Comparison of ENCODE assay signal across 8 cellular contexts in the genomic region with DNA sequence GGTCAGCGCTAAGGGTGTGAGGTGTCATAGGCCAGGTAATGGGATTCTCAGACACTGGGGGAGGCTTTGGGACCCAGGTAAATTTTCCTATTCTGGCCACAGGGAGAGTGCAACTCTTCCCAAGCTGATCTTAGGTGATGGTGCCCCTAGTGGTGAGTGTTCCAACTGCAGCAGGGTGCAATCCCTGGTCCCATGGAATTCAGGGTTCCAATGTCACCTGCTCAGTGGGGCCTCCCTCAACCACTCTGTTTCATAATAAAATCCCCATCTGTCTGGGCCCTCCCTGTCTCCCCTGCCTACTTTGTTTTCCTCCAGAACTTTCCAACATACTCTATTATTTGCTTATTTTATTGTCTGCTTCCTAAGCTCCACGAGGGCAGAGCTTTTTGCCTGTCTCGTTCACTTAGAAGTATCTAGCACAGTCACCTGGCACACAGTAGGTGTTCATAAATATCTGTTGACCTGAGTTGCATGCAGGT. TPM values are rescaled to one million over a fixed set of nuclear protein-coding genes. Genes with fewer than 3 reads are reported as not detected.
DNase-seq lines count a peak whose midpoint lies in the region; ATAC-seq, FAIRE-seq and TF ChIP-seq lines count a peak whose summit lies in the region.

No MANE protein-coding gene starts in this region.

- no TSS peak for BruUV-seq in GM12878 (replicated peaks; lab: Mats Ljungman, UMichigan)

- intact Hi-C loops in GM12878 (cut with micrococcal nuclease; ENCODE audit: unreplicated experiment), result no loop called here
- intact Hi-C loops in kidney (cut with DNase I), result no loop called here

- peak; percentile 68 for ATAC-seq in GM12878
- ATAC-seq in GM18867 (IDR thresholded peaks at IDR 0.05; ENCODE audit: unreplicated experiment), result no peak

- H3K9ac ChIP-seq in GM12878 (ENCODE audit: control insufficient read depth, insufficient read depth, low read length) (no peak overlapping the region), kidney (ENCODE audit: low read length in 2 of 2) (no peak overlapping the region)

- no peak for TF ChIP-seq EP300 in GM12878 (IDR thresholded peaks at IDR 0.05; ENCODE audit: borderline replicate concordance in 1 of 2, control insufficient read depth in 1 of 2, low read depth in 2 of 2, low read length in 2 of 2)

- H3K36me3 ChIP-seq in BJ (ENCODE audit: control insufficient read depth, insufficient read depth, low read length) (no peaks in the 10 kb centered on the region), GM12878 (ENCODE audit: control insufficient read depth in 2 of 2, insufficient read depth in 2 of 2, low read length in 1 of 2) (no peaks in the 10 kb centered on the region), kidney (ENCODE audit: control insufficient read depth in 1 of 2, insufficient read depth in 2 of 2, low read length in 2 of 2) (no peaks in the 10 kb centered on the region)

- H3K9me3 ChIP-seq in GM12878 (replicated peaks; ENCODE audit: control insufficient read depth, insufficient read depth, low read length), result no peaks in the 10 kb centered on the region; the same call in 2 of the 3 replicates
- no peaks in the 10 kb centered on the region for H3K9me3 ChIP-seq in kidney (ENCODE audit: control insufficient read depth in 1 of 2, low read length in 2 of 2)

- POLR2A ChIA-PET in BJ (lab: Charles Lee), result no interaction called here
- POLR2A ChIA-PET in GM12878 (lab: Charles Lee), result no interaction called here

- H3K79me2 ChIP-seq in GM12878 (ENCODE audit: control insufficient read depth, insufficient read depth, low read length), result no peaks in the 10 kb centered on the region

- H3K4me3 ChIP-seq in BJ (ENCODE audit: low read depth, low read length), result no peak overlapping the region
- H3K4me3 ChIP-seq in GM12878, result no peak overlapping the region
- no peak overlapping the region for H3K4me3 ChIP-seq in kidney (ENCODE audit: low read length in 2 of 2)

- peak; percentile 94 for TF ChIP-seq CTCF in BJ (IDR thresholded peaks at IDR 0.05; ENCODE audit: insufficient read depth, low read depth, low read length)
- peak; percentile 70 to 87 (median 85) for TF ChIP-seq CTCF in GM12878 (IDR thresholded peaks at IDR 0.05 in 2 of 3, conservative IDR thresholded peaks at IDR 0.05 in 1 of 3; ENCODE audit: control insufficient read depth in 2 of 3, extremely low read depth in 1 of 3, insufficient read depth in 1 of 3, low read depth in 3 of 3, low read length in 3 of 3)
- peak; percentile 84 for TF ChIP-seq CTCF in kidney (IDR thresholded peaks at IDR 0.05; ENCODE audit: borderline replicate concordance, extremely low read depth, insufficient read depth)

- peak; percentile 78 for FAIRE-seq in GM12878 (lab: Jason Lieb, UNC)
- no peak for FAIRE-seq in kidney (lab: Jason Lieb, UNC)

- no peak overlapping the region for H3K4me2 ChIP-seq in GM12878 (ENCODE audit: control insufficient read depth, insufficient read depth)

- WGBS in GM12878 (ENCODE audit: insufficient coverage, insufficient replicate concordance, low lambda C conversion rate, missing lambda C conversion rate), result 69% methylated on average over 3 of the region's 3 CpGs

- peaks cover 3% of the 10 kb centered on the region for H3K27me3 ChIP-seq in BJ (ENCODE audit: control insufficient read depth, insufficient read depth, low read length)
- peaks cover 0 to 7% of the 10 kb centered on the region in 2 experiments; a peak in 2 of 4 replicates for H3K27me3 ChIP-seq in GM12878 (replicated peaks in 1 of 2; ENCODE audit: control insufficient read depth in 2 of 2, insufficient read depth in 2 of 2, low read length in 1 of 2)

- no peak for TF ChIP-seq RAD21 in GM12878 (IDR thresholded peaks at IDR 0.05; ENCODE audit: insufficient read depth, low read depth, low read length)

- RAD21 ChIA-PET in GM12878 (lab: Charles Lee; ENCODE audit: unreplicated experiment), result no interaction called here

- no peaks in the 10 kb centered on the region for H4K20me1 ChIP-seq in GM12878 (ENCODE audit: control insufficient read depth, insufficient read depth)

- no peak for TF ChIP-seq POLR2A in GM12878 (IDR thresholded peaks at IDR 0.05; ENCODE audit: low read depth, low read length)

- in situ Hi-C loops in GM12878 (cut with MboI), result no loop called here

- H3K4me1 ChIP-seq in GM12878 (ENCODE audit: control insufficient read depth, insufficient read depth, low read length), result no peaks in the 10 kb centered on the region
- peaks cover 0 to 8% of the 10 kb centered on the region in 2 donors for H3K4me1 ChIP-seq in kidney (ENCODE audit: control insufficient read depth in 1 of 2, insufficient read depth in 1 of 2, low read depth in 1 of 2, low read length in 2 of 2)

- no peak for DNase-seq in BJ (ENCODE audit: low read depth)
- DNase-seq in GM19240 (ENCODE audit: insufficient read length, low spot score), result peak; percentile 39
- peak; percentile 50 for DNase-seq in T follicular helper cell (ENCODE audit: low read depth)
- no peak for DNase-seq in GM12878 (ENCODE audit: low read depth, low spot score)
- DNase-seq in kidney, result no peak
- peak; percentile 64 for DNase-seq in stimulated activated CD4-positive, alpha-beta T cell treated with anti-CD3 and anti-CD28 coated beads, Interleukin-4, amount 100 ng/mL, for 24 hours
- DNase-seq in NOMO-1 treated with dmso at 0.1 percent for 144 hours (lab: John Stamatoyannopoulos, UW; ENCODE audit: unreplicated experiment), result no peak

- CTCF ChIA-PET in BJ (lab: Yijun Ruan, JAX), result interaction anchor here (0.6 to 2.3 kb wide), 25 partner anchors 9 to 499 kb away, joined by 3 to 17 read pairs (median 4); no protein-coding TSS in a partner anchor
- CTCF ChIA-PET in GM12878 (lab: Yijun Ruan, JAX), result interaction anchor here (0.6 to 2.8 kb wide), 17 partner anchors 9 to 229 kb away, joined by 3 to 18 read pairs (median 3); no protein-coding TSS in a partner anchor

- SMC1A ChIA-PET in GM12878 (lab: Charles Lee; ENCODE audit: uncharacterized antibody, unreplicated experiment), result no interaction called here

- H3K27ac ChIP-seq in GM12878 (ENCODE audit: control insufficient read depth, insufficient read depth) (no peak overlapping the region), kidney (ENCODE audit: low read depth in 2 of 2, low read length in 2 of 2) (no peak overlapping the region)

- no peak overlapping the region for H2AFZ ChIP-seq in GM12878 (ENCODE audit: control insufficient read depth, low read depth, low read length)

TF ChIP-seq in GM12878, 131 proteins besides CTCF, POLR2A, EP300 and RAD21 (continues in another document):
- TF ChIP-seq MYB (IDR thresholded peaks at IDR 0.05; ENCODE audit: borderline replicate concordance, low read depth, low read length) (no peak), ESRRA (IDR thresholded peaks at IDR 0.05; ENCODE audit: low read length) (no peak)
- TF ChIP-seq, protein P1, sequence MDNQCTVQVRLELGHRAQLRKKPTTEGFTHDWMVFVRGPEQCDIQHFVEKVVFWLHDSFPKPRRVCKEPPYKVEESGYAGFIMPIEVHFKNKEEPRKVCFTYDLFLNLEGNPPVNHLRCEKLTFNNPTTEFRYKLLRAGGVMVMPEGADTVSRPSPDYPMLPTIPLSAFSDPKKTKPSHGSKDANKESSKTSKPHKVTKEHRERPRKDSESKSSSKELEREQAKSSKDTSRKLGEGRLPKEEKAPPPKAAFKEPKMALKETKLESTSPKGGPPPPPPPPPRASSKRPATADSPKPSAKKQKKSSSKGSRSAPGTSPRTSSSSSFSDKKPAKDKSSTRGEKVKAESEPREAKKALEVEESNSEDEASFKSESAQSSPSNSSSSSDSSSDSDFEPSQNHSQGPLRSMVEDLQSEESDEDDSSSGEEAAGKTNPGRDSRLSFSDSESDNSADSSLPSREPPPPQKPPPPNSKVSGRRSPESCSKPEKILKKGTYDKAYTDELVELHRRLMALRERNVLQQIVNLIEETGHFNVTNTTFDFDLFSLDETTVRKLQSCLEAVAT (IDR thresholded peaks at IDR 0.05), result no peak

RNA-seq across cellular contexts. Expression of gene SGSM1, which starts 2.9 kb away (rescaled TPM):
- polyA plus RNA-seq in BJ (2011; rRNA removed) (not detected in 2 replicates), GM12878 (2011; rRNA removed) (not detected in 2 replicates), GM12878 (2014; fragmentation: Illumina TruSeq; extraction: Trizol) (not detected in 2 replicates), GM12878 (2014; fragmentation: Nextera tagmentation; extraction: Ambion mirVana) (not detected), GM12878 (2014; rRNA removed) (not detected in 2 replicates), GM12878 (2016; fragmentation: Nextera tagmentation; extraction: Ambion mirVana) (not detected), kidney (ENCODE audit: insufficient read depth, low read depth, low replicate concordance) (3.6 TPM)
- polyA minus RNA-seq in BJ (2011; rRNA and poly(A)+ RNA removed), result not detected in 2 replicates
- not detected in 2 replicates for total RNA-seq in GM12878 (2013; cell fraction: nucleolus; rRNA removed)
- total RNA-seq in GM12878 (2014; rRNA removed) (not detected in 2 replicates), GM12878 (2014; rRNA removed; fragmentation: Illumina TruSeq; extraction: Trizol) (not detected in 2 replicates), GM12878 (2021) (not detected in 2 replicates), kidney (4.7 TPM)
- not detected for polyA plus RNA-seq in GM12878 (2011; ENCODE audit: low read depth)
- not detected in 2 replicates for polyA plus RNA-seq in GM12878 (2011; cell fraction: cytosol; rRNA removed)
- not detected in 2 replicates for polyA plus RNA-seq in GM12878 (2011; cell fraction: nucleus; rRNA removed)
- polyA plus RNA-seq in GM12878 (2012), result not detected in 2 replicates
- not detected in 2 replicates for polyA minus RNA-seq in GM12878 (2011; rRNA and poly(A)+ RNA removed)
- polyA minus RNA-seq in GM12878 (2011; cell fraction: cytosol; rRNA and poly(A)+ RNA removed), result not detected in 2 replicates
- polyA minus RNA-seq in GM12878 (2011; cell fraction: nucleus; rRNA and poly(A)+ RNA removed), result not detected in 2 replicates

RNA-seq across cellular contexts. Expression of gene PIWIL3, which starts 28.6 kb away (rescaled TPM):
- not detected in 2 replicates for polyA plus RNA-seq in BJ (2011; rRNA removed)
- polyA minus RNA-seq in BJ (2011; rRNA and poly(A)+ RNA removed), result not detected in 2 replicates
- total RNA-seq in GM12878 (2013; cell fraction: nucleolus; rRNA removed), result not detected in 2 replicates
- not detected in 2 replicates for total RNA-seq in GM12878 (2014; rRNA removed)
- 0.04 TPM in 1 of 2 replicates, not detected in the other for total RNA-seq in GM12878 (2014; rRNA removed; fragmentation: Illumina TruSeq; extraction: Trizol)
- not detected in 2 replicates for total RNA-seq in GM12878 (2021)
- polyA plus RNA-seq in GM12878 (2011; ENCODE audit: low read depth), result not detected
- polyA plus RNA-seq in GM12878 (2011; rRNA removed), result not detected in 2 replicates
- not detected in 2 replicates for polyA plus RNA-seq in GM12878 (2011; cell fraction: cytosol; rRNA removed)
- polyA plus RNA-seq in GM12878 (2011; cell fraction: nucleus; rRNA removed), result not detected in 2 replicates
- 0.03 TPM in 1 of 2 replicates, not detected in the other for polyA plus RNA-seq in GM12878 (2012)
- not detected in 2 replicates for polyA plus RNA-seq in GM12878 (2014; fragmentation: Illumina TruSeq; extraction: Trizol)
- not detected for polyA plus RNA-seq in GM12878 (2014; fragmentation: Nextera tagmentation; extraction: Ambion mirVana)
- polyA plus RNA-seq in GM12878 (2014; rRNA removed), result not detected in 2 replicates
- not detected for polyA plus RNA-seq in GM12878 (2016; fragmentation: Nextera tagmentation; extraction: Ambion mirVana)
- polyA minus RNA-seq in GM12878 (2011; rRNA and poly(A)+ RNA removed), result not detected in 2 replicates
- not detected in 2 replicates for polyA minus RNA-seq in GM12878 (2011; cell fraction: cytosol; rRNA and poly(A)+ RNA removed)
- not detected in 2 replicates for polyA minus RNA-seq in GM12878 (2011; cell fraction: nucleus; rRNA and poly(A)+ RNA removed)
- not detected for total RNA-seq in kidney
- polyA plus RNA-seq in kidney (ENCODE audit: insufficient read depth, low read depth, low replicate concordance), result not detected

Comparison
In these comparisons a context has a peak if more than half of its experiments do, and no peak if none do; other contexts are left out.
1. DNase-seq: peak in GM19240 (single experiment), T follicular helper cell (single experiment) and stimulated activated CD4-positive, alpha-beta T cell treated with anti-CD3 and anti-CD28 coated beads, Interleukin-4, amount 100 ng/mL, for 24 hours (single experiment); none in BJ (single experiment), GM12878 (single experiment), kidney (single experiment) and NOMO-1 treated with dmso at 0.1 percent for 144 hours (single experiment).
2. Peak in every context shown above with its lines, with median percentiles within 50 percentile points of each other: CTCF ChIP-seq.